ENCODE assay signal across 13 cellular contexts in the genomic region with DNA sequence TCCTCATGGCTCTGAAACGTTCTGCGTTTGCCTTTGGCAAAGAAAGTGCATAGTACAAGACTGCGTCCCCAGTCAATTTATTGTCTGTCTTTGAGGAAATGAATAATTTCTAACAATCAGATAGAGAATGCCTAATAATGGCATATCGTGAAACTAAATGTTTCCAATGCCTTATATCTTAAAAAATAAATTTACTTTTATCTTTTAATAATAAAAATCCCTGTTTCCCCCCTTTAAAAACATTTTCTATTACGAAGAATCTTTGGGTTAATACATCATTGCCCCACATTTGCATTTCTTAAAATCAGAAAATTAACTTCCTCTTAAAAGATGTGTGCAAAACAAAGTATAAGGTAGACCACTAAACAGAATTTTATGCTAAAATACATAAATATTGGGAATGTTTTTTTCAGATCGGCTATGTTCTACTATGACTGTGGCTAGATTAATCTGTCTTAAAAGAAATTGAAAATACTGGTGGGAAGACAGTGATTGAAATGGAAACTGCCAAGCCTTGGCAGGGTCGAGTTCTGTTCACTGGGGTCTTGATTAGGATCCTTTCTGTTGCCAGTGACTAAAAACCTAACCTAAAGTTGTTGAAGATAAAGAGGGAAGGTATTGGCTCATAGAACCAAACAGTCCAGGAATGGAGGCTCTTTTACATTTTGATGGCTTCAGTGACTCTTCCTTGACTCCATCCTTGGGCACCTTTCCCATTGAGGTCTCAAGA. TPM values are rescaled to one million over a fixed set of nuclear protein-coding genes. Genes with fewer than 3 reads are reported as not detected.
A peak's percentile ranks its signal among the peaks of the same experiment; 100 is the strongest.
DNase-seq lines count a peak whose midpoint lies in the region; ATAC-seq lines count a peak whose summit lies in the region.
"Had no signal": no experiment of that assay in that cellular context is flagged by ENCODE, and none has a peak within 500 bp of the region (broad histone marks: within the 10 kb centered on the region; RNA-seq: fewer than 3 reads in every experiment).

Gene IL5 (minus strand): TSS at position 51 of the 730 bp plus-strand sequence. CDS start 44 bp downstream, at position 7.

- peaks cover 4% of the 10 kb centered on the region for H3K27me3 Mint-ChIP-seq in activated CD4-positive, alpha-beta T cell treated with anti-CD3 and anti-CD28 coated beads for 36 hours
- no peaks in the 10 kb centered on the region for H3K27me3 Mint-ChIP-seq in activated CD4-positive, alpha-beta T cell treated with anti-CD3 and anti-CD28 coated beads, Interleukin-2, amount 10 ng/mL, durations not matched to agents 24 days and 14 days
- H3K27me3 Mint-ChIP-seq in activated T-cell treated with anti-CD3 and anti-CD28 coated beads, Interleukin-2, amount 50 U/mL, for 4 hours (ENCODE audit: low read depth), result no peaks in the 10 kb centered on the region
- peaks cover 2 to 3% of the 10 kb centered on the region in 2 donors for H3K27me3 Mint-ChIP-seq in CD8-positive, alpha-beta memory T cell
- peaks cover 6% of the 10 kb centered on the region for H3K27me3 Mint-ChIP-seq in activated T-helper 2 cell treated with anti-CD3 and anti-CD28 coated beads, Interferon-gamma antibody, Interleukin-2, Interleukin-4, amounts not matched to agents 10 μg/mL and 5 μg/mL and 100 μg/mL, durations not matched to agents 14 hours and 24 hours and 36 hours (ENCODE audit: low read depth)

- no peaks in the 10 kb centered on the region for H3K9me3 ChIP-seq in CD8-positive, alpha-beta memory T cell (ENCODE audit: low read length)
- H3K9me3 ChIP-seq: BLaER1 had no signal

- H3K4me1 ChIP-seq in CD8-positive, alpha-beta memory T cell (ENCODE audit: insufficient read depth, low read length), result no peaks in the 10 kb centered on the region
- H3K4me1 ChIP-seq: BLaER1 had no signal

- ATAC-seq in activated CD4-positive, alpha-beta T cell treated with anti-CD3 and anti-CD28 coated beads for 36 hours, result peak; percentile 37
- ATAC-seq in activated T-cell treated with anti-CD3 and anti-CD28 coated beads, Interleukin-2, amount 50 U/mL, for 4 hours, result peak in 1 of 2 donors; percentile 41
- ATAC-seq: HCT116 had no signal

- peaks cover 18% of the 10 kb centered on the region for H3K4me1 Mint-ChIP-seq in activated CD4-positive, alpha-beta T cell treated with anti-CD3 and anti-CD28 coated beads for 36 hours
- H3K4me1 Mint-ChIP-seq in activated CD4-positive, alpha-beta T cell treated with anti-CD3 and anti-CD28 coated beads, Interleukin-2, amount 10 ng/mL, durations not matched to agents 24 days and 14 days, result peaks cover 33% of the 10 kb centered on the region
- peaks cover 8% of the 10 kb centered on the region for H3K4me1 Mint-ChIP-seq in activated T-cell treated with anti-CD3 and anti-CD28 coated beads, Interleukin-2, amount 50 U/mL, for 4 hours (ENCODE audit: low read depth)
- no peaks in the 10 kb centered on the region for H3K4me1 Mint-ChIP-seq in CD8-positive, alpha-beta memory T cell
- peaks cover 53% of the 10 kb centered on the region for H3K4me1 Mint-ChIP-seq in activated T-helper 2 cell treated with anti-CD3 and anti-CD28 coated beads, Interferon-gamma antibody, Interleukin-2, Interleukin-4, amounts not matched to agents 10 μg/mL and 5 μg/mL and 100 μg/mL, durations not matched to agents 14 hours and 24 hours and 36 hours (ENCODE audit: low read depth)

- H3K4me3 Mint-ChIP-seq in activated CD4-positive, alpha-beta T cell treated with anti-CD3 and anti-CD28 coated beads for 36 hours, result no peak within 1 kb of the TSS
- H3K4me3 Mint-ChIP-seq in activated CD4-positive, alpha-beta T cell treated with anti-CD3 and anti-CD28 coated beads, Interleukin-2, amount 10 ng/mL, durations not matched to agents 24 days and 14 days, result no peak within 1 kb of the TSS
- H3K4me3 Mint-ChIP-seq in activated T-cell treated with anti-CD3 and anti-CD28 coated beads, Interleukin-2, amount 50 U/mL, for 4 hours, result peak within 1 kb of the TSS; percentile 42
- H3K4me3 Mint-ChIP-seq in CD8-positive, alpha-beta memory T cell, result no peak within 1 kb of the TSS
- no peak within 1 kb of the TSS for H3K4me3 Mint-ChIP-seq in activated T-helper 2 cell treated with anti-CD3 and anti-CD28 coated beads, Interferon-gamma antibody, Interleukin-2, Interleukin-4, amounts not matched to agents 10 μg/mL and 5 μg/mL and 100 μg/mL, durations not matched to agents 14 hours and 24 hours and 36 hours (ENCODE audit: low read depth)

- H3K9me3 Mint-ChIP-seq in activated CD4-positive, alpha-beta T cell treated with anti-CD3 and anti-CD28 coated beads for 36 hours (ENCODE audit: low read depth), result no peaks in the 10 kb centered on the region
- H3K9me3 Mint-ChIP-seq in activated CD4-positive, alpha-beta T cell treated with anti-CD3 and anti-CD28 coated beads, Interleukin-2, amount 10 ng/mL, durations not matched to agents 24 days and 14 days, result peaks cover 3% of the 10 kb centered on the region
- H3K9me3 Mint-ChIP-seq in activated T-cell treated with anti-CD3 and anti-CD28 coated beads, Interleukin-2, amount 50 U/mL, for 4 hours, result no peaks in the 10 kb centered on the region
- no peaks in the 10 kb centered on the region for H3K9me3 Mint-ChIP-seq in CD8-positive, alpha-beta memory T cell
- H3K9me3 Mint-ChIP-seq in activated T-helper 2 cell treated with anti-CD3 and anti-CD28 coated beads, Interferon-gamma antibody, Interleukin-2, Interleukin-4, amounts not matched to agents 10 μg/mL and 5 μg/mL and 100 μg/mL, durations not matched to agents 14 hours and 24 hours and 36 hours, result no peaks in the 10 kb centered on the region

- POLR2A ChIA-PET in activated CD4-positive, alpha-beta T cell treated with anti-CD3 and anti-CD28 coated beads for 36 hours (lab: Charles Lee), result no interaction called here
- POLR2A ChIA-PET in CD8-positive, alpha-beta memory T cell (lab: Charles Lee), result no interaction called here

- no peaks in the 10 kb centered on the region for H3K36me3 Mint-ChIP-seq in activated CD4-positive, alpha-beta T cell treated with anti-CD3 and anti-CD28 coated beads for 36 hours (ENCODE audit: low read depth)
- H3K36me3 Mint-ChIP-seq in activated CD4-positive, alpha-beta T cell treated with anti-CD3 and anti-CD28 coated beads, Interleukin-2, amount 10 ng/mL, durations not matched to agents 24 days and 14 days (ENCODE audit: low read depth), result no peaks in the 10 kb centered on the region
- no peaks in the 10 kb centered on the region for H3K36me3 Mint-ChIP-seq in activated T-cell treated with anti-CD3 and anti-CD28 coated beads, Interleukin-2, amount 50 U/mL, for 4 hours (ENCODE audit: insufficient read depth)
- H3K36me3 Mint-ChIP-seq in CD8-positive, alpha-beta memory T cell, result no peaks in the 10 kb centered on the region
- H3K36me3 Mint-ChIP-seq in activated T-helper 2 cell treated with anti-CD3 and anti-CD28 coated beads, Interferon-gamma antibody, Interleukin-2, Interleukin-4, amounts not matched to agents 10 μg/mL and 5 μg/mL and 100 μg/mL, durations not matched to agents 14 hours and 24 hours and 36 hours (ENCODE audit: low read depth), result peaks cover 6% of the 10 kb centered on the region

- DNase-seq in activated CD4-positive, alpha-beta T cell treated with anti-CD3 and anti-CD28 coated beads for 36 hours, result no peak
- DNase-seq in activated CD4-positive, alpha-beta T cell treated with anti-CD3 and anti-CD28 coated beads, Interleukin-2, amount 10 ng/mL, durations not matched to agents 24 days and 14 days, result no peak
- DNase-seq in activated T-cell treated with anti-CD3 and anti-CD28 coated beads, Interleukin-2, amount 50 U/mL, for 4 hours, result no peak
- DNase-seq in activated T-cell treated with anti-CD3 and anti-CD28 coated beads for 4 hours (no peak), NCI-H187 (lab: John Stamatoyannopoulos, UW) (no peak)
- DNase-seq in CD8-positive, alpha-beta memory T cell, result no peak
- DNase-seq in activated T-helper 2 cell treated with anti-CD3 and anti-CD28 coated beads, Interferon-gamma antibody, Interleukin-2, Interleukin-4, amounts not matched to agents 10 μg/mL and 5 μg/mL and 100 μg/mL, durations not matched to agents 14 hours and 24 hours and 36 hours (ENCODE audit: low spot score), result no peak
- DNase-seq: 8988T, AML-193, DMS53, GF-D8 had no signal

- no peak within 1 kb of the TSS for H3K4me3 ChIP-seq in CD8-positive, alpha-beta memory T cell (ENCODE audit: low read length)
- H3K4me3 ChIP-seq: BLaER1 had no signal

- H3K36me3 ChIP-seq in CD8-positive, alpha-beta memory T cell (ENCODE audit: insufficient read depth, low read length), result no peaks in the 10 kb centered on the region
- H3K36me3 ChIP-seq: BLaER1 had no signal

- H3K27ac Mint-ChIP-seq in activated CD4-positive, alpha-beta T cell treated with anti-CD3 and anti-CD28 coated beads for 36 hours, result no peak within 1 kb of the TSS
- no peak within 1 kb of the TSS for H3K27ac Mint-ChIP-seq in activated CD4-positive, alpha-beta T cell treated with anti-CD3 and anti-CD28 coated beads, Interleukin-2, amount 10 ng/mL, durations not matched to agents 24 days and 14 days
- H3K27ac Mint-ChIP-seq in CD8-positive, alpha-beta memory T cell, result peak within 1 kb of the TSS in 2 of 8 donors; percentile 12 to 45
- H3K27ac Mint-ChIP-seq in activated T-helper 2 cell treated with anti-CD3 and anti-CD28 coated beads, Interferon-gamma antibody, Interleukin-2, Interleukin-4, amounts not matched to agents 10 μg/mL and 5 μg/mL and 100 μg/mL, durations not matched to agents 14 hours and 24 hours and 36 hours, result peak within 1 kb of the TSS; percentile 46

- intact Hi-C loops in activated CD4-positive, alpha-beta T cell treated with anti-CD3 and anti-CD28 coated beads for 36 hours (cut with DNase I, micrococcal nuclease), result no loop called here
- intact Hi-C loops in activated CD4-positive, alpha-beta T cell treated with anti-CD3 and anti-CD28 coated beads, Interleukin-2, amount 10 ng/mL, durations not matched to agents 24 days and 14 days (cut with micrococcal nuclease), result no loop called here
- intact Hi-C loops in activated T-helper 2 cell treated with anti-CD3 and anti-CD28 coated beads, Interferon-gamma antibody, Interleukin-2, Interleukin-4, amounts not matched to agents 10 μg/mL and 5 μg/mL and 100 μg/mL, durations not matched to agents 14 hours and 24 hours and 36 hours (cut with micrococcal nuclease), result no loop called here

- H3K27me3 ChIP-seq in CD8-positive, alpha-beta memory T cell (ENCODE audit: insufficient read depth, low read length, poor library complexity, severe bottlenecking), result no peaks in the 10 kb centered on the region
- H3K27me3 ChIP-seq: BLaER1 had no signal

- H3K27ac ChIP-seq in CD8-positive, alpha-beta memory T cell (ENCODE audit: low read depth, low read length), result no peak within 1 kb of the TSS
- H3K27ac ChIP-seq: BLaER1 had no signal

- CTCF ChIA-PET in activated CD4-positive, alpha-beta T cell treated with anti-CD3 and anti-CD28 coated beads for 36 hours (lab: Charles Lee), result interaction anchor here (1.4 to 2.3 kb wide), 2 partner anchors 16 to 17 kb away, joined by 3 to 7 read pairs; no protein-coding TSS in a partner anchor
- CTCF ChIA-PET in CD8-positive, alpha-beta memory T cell (lab: Charles Lee), result no interaction called here

RNA-seq across cellular contexts. Expression of gene IL5, which starts in this region (rescaled TPM):
- total RNA-seq in activated CD4-positive, alpha-beta T cell treated with anti-CD3 and anti-CD28 coated beads for 36 hours, result 1 to 10 TPM in 1 of 2 experiments, under 1 TPM in 1; 0.69 to 1.6 TPM
- total RNA-seq in activated CD4-positive, alpha-beta T cell treated with anti-CD3 and anti-CD28 coated beads, Interleukin-2, amount 10 ng/mL, durations not matched to agents 24 days and 14 days, result 7.0 and 7.1 TPM in 2 replicates
- total RNA-seq in activated T-cell treated with anti-CD3 and anti-CD28 coated beads, Interleukin-2, amount 50 U/mL, for 4 hours, result 10 to 100 TPM in 2 of 3 donors, 1 to 10 TPM in 1; 3.6 to 24.1 (median 17.5) TPM
- 10 to 100 TPM; 83.0 to 84.3 TPM for total RNA-seq in CD8-positive, alpha-beta memory T cell
- not detected for polyA plus RNA-seq in CD8-positive, alpha-beta memory T cell
- 100.0 and 113 TPM in 2 replicates for total RNA-seq in activated T-helper 2 cell treated with anti-CD3 and anti-CD28 coated beads, Interferon-gamma antibody, Interleukin-2, Interleukin-4, amounts not matched to agents 10 μg/mL and 5 μg/mL and 100 μg/mL, durations not matched to agents 14 hours and 24 hours and 36 hours
